ENCODE assay signal across 8 cellular contexts in genomic region chr2:181891966-181892794, GRCh38. TPM values are rescaled to one million over a fixed set of nuclear protein-coding genes. Genes with fewer than 3 reads are reported as not detected.
DNase-seq lines count a peak whose midpoint lies in the region; ATAC-seq, FAIRE-seq and TF ChIP-seq lines count a peak whose summit lies in the region.

No MANE protein-coding gene starts in this region.

- no peaks in the 10 kb centered on the region for H3K9me3 Mint-ChIP-seq in activated T-helper 17 cell treated with anti-CD3 and anti-CD28 coated beads, Interleukin-2, amount 50 U/mL, for 72 hours

- H3K27ac ChIP-seq in neural cell (ENCODE audit: low read length), result peak overlapping the region; percentile 36
- H3K27ac ChIP-seq in substantia nigra (ENCODE audit: low read depth, low read length, poor library complexity, severe bottlenecking), result peak overlapping the region; percentile 99

- peak; percentile 56 for ATAC-seq in GM21390 (IDR thresholded peaks at IDR 0.05; ENCODE audit: unreplicated experiment)
- ATAC-seq in activated T-helper 17 cell treated with anti-CD3 and anti-CD28 coated beads, Interleukin-2, amount 50 U/mL, for 72 hours (replicated peaks), result peak; percentile 69

- no peaks in the 10 kb centered on the region for H3K36me3 ChIP-seq in neural cell (ENCODE audit: insufficient read depth, low read length)

- no peaks in the 10 kb centered on the region for H4K20me1 ChIP-seq in neural cell (ENCODE audit: insufficient read depth)

- H2AFZ ChIP-seq in neural cell (ENCODE audit: low read depth, low read length), result peak overlapping the region; percentile 84

- FAIRE-seq in HTR-8/SVneo (lab: Jason Lieb, UNC), result peak; percentile 85

- peaks cover 23% of the 10 kb centered on the region for H3K36me3 Mint-ChIP-seq in activated T-helper 17 cell treated with anti-CD3 and anti-CD28 coated beads, Interleukin-2, amount 50 U/mL, for 72 hours (ENCODE audit: low read depth)

- H3K79me2 ChIP-seq in neural cell (replicated peaks; ENCODE audit: insufficient read depth, low read length), result peaks cover 3% of the 10 kb centered on the region

- no peak for TF ChIP-seq RAD21 in neural cell (conservative IDR thresholded peaks at IDR 0.05)

- H3K4me3 ChIP-seq in fibroblast of pulmonary artery (replicated peaks; ENCODE audit: low read depth, low read length) (peak overlapping the region; percentile 90), neural cell (ENCODE audit: low read length) (peak overlapping the region; percentile 85)

- no peaks in the 10 kb centered on the region for H3K9me3 ChIP-seq in neural cell (ENCODE audit: low read length)

- H3K4me1 Mint-ChIP-seq in activated T-helper 17 cell treated with anti-CD3 and anti-CD28 coated beads, Interleukin-2, amount 50 U/mL, for 72 hours, result peaks cover 5% of the 10 kb centered on the region

- H3K9ac ChIP-seq in neural cell (ENCODE audit: low read length), result peak overlapping the region; percentile 72

- DNase-seq in DMS79 (lab: John Stamatoyannopoulos, UW) (peak; percentile 53), HTR-8/SVneo (ENCODE audit: insufficient read length, low spot score) (peak; percentile 27), RPMI7951 (ENCODE audit: low read depth) (peak; percentile 83), fibroblast of pulmonary artery (ENCODE audit: low read depth) (peak; percentile 68), substantia nigra (lab: John Stamatoyannopoulos, UW) (peak in 48 of 49 donors; percentile 15 to 91 (median 78))

- H3K4me2 ChIP-seq in neural cell (ENCODE audit: low read length), result peak overlapping the region; percentile 66

- no peaks in the 10 kb centered on the region for H3K9me2 ChIP-seq in neural cell (ENCODE audit: insufficient read depth, low read length)

- no peak for TF ChIP-seq CTCF in fibroblast of pulmonary artery (IDR thresholded peaks at IDR 0.05; ENCODE audit: low read length, missing control alignments)
- TF ChIP-seq CTCF in neural cell (IDR thresholded peaks at IDR 0.05; ENCODE audit: poor library complexity, severe bottlenecking), result peak; percentile 62

- no peaks in the 10 kb centered on the region for H3K27me3 ChIP-seq in neural cell (ENCODE audit: insufficient read depth, low read depth, low read length)

- H3K27me3 Mint-ChIP-seq in activated T-helper 17 cell treated with anti-CD3 and anti-CD28 coated beads, Interleukin-2, amount 50 U/mL, for 72 hours, result peaks cover 20% of the 10 kb centered on the region

- peak overlapping the region; percentile 96 for H3K4me3 Mint-ChIP-seq in activated T-helper 17 cell treated with anti-CD3 and anti-CD28 coated beads, Interleukin-2, amount 50 U/mL, for 72 hours

- no peaks in the 10 kb centered on the region for H3F3A ChIP-seq in neural cell (ENCODE audit: insufficient read depth, low read length, poor library complexity, severe bottlenecking)

- TF ChIP-seq EP300 in neural cell (conservative IDR thresholded peaks at IDR 0.05; ENCODE audit: poor library complexity, severe bottlenecking), result no peak

- H3K27ac Mint-ChIP-seq in activated T-helper 17 cell treated with anti-CD3 and anti-CD28 coated beads, Interleukin-2, amount 50 U/mL, for 72 hours, result peak overlapping the region; percentile 88

TF ChIP-seq in neural cell, 6 proteins besides CTCF, POLR2A, EP300 and RAD21:
- no peak for TF ChIP-seq SMC3 (conservative IDR thresholded peaks at IDR 0.05; ENCODE audit: poor library complexity)
- peak; percentile 77 for TF ChIP-seq MXI1 (conservative IDR thresholded peaks at IDR 0.05; ENCODE audit: poor library complexity, severe bottlenecking)
TF ChIP-seq in neural cell: peak in this region for 1.

RNA-seq across cellular contexts. Expression of gene ITPRID2, which starts 0.7 kb away (rescaled TPM):
- total RNA-seq in RPMI7951 (2014; rRNA removed; shearing (Covaris generic)), result 134 and 140 TPM in 2 replicates
- total RNA-seq in activated T-helper 17 cell treated with anti-CD3 and anti-CD28 coated beads, Interleukin-2, amount 50 U/mL, for 72 hours, result 10 to 100 TPM; 36.4 to 57.4 TPM
- polyA plus RNA-seq in neural cell, result 36.8 and 42.0 TPM in 2 replicates
- polyA minus RNA-seq in neural cell, result 26.8 and 38.4 TPM in 2 replicates

Comparison
In these comparisons a context has a peak if more than half of its experiments do, and no peak if none do; other contexts are left out.
1. Peak in every context shown above with its lines: DNase-seq, ATAC-seq, H3K4me3 ChIP-seq and H3K27ac ChIP-seq.
2. DNase-seq: peak in every context shown above with its lines; median percentile 83 in RPMI7951; 78 in substantia nigra; 68 in fibroblast of pulmonary artery; 53 in DMS79; 27 in HTR-8/SVneo.